Comparison of ENCODE assay signal across 8 cellular contexts in the genomic region with DNA sequence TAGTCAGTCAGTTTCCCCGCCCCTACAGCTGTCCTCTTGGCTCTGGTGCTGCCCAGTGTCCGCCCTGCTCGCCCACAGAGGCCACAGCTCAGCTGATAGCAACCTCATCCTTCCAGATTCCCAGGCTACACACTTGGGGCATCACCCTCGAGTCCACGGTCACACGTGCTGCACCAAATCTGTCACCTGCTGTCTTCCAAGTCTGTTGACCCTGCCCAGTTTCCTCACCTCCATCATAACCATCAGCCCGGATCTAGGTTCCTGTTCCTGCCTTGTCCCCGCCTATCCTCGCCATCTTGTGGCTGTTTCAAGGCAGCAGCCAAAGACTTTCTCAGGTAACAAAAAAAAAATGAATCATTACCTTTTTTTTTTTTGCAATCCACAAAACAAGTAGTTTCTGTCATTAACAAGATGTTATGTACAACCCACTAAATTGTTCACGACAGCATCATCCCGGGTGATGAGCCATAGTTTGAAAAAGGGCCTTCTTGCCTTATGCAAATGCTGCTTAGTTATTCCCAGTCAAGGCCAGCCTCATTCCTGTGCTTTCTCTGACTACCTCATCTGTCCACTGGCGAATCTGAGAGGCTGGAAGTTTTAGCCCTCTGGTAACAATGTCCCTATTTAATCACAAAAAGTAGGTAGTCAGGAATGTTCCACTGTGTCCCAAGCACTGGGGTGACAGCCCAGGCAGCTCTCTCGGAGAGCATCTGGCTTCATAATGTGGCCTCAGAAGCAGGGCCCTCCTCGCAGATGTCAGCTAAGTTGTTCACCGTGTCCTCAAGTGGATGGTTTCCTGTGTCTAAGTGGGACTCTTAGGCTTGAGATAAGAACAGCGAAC. TPM values are rescaled to one million over a fixed set of nuclear protein-coding genes. Genes with fewer than 3 reads are reported as not detected.
A peak's percentile ranks its signal among the peaks of the same experiment; 100 is the strongest.
DNase-seq lines count a peak whose midpoint lies in the region; ATAC-seq and TF ChIP-seq lines count a peak whose summit lies in the region.

No MANE protein-coding gene starts in this region.

- no peaks in the 10 kb centered on the region for H3K9me3 Mint-ChIP-seq in activated CD4-positive, alpha-beta memory T cell treated with anti-CD3 and anti-CD28 coated beads, Interleukin-2, amount 10 ng/mL, durations not matched to agents 7 days and 5 days

- H3K4me1 Mint-ChIP-seq in activated CD4-positive, alpha-beta memory T cell treated with anti-CD3 and anti-CD28 coated beads, Interleukin-2, amount 10 ng/mL, durations not matched to agents 7 days and 5 days, result peaks cover 65% of the 10 kb centered on the region

- CTCF ChIA-PET in A673 (lab: Charles Lee), result no interaction called here
- CTCF ChIA-PET in activated CD4-positive, alpha-beta memory T cell treated with anti-CD3 and anti-CD28 coated beads, Interleukin-2, amount 10 ng/mL, durations not matched to agents 7 days and 5 days (lab: Charles Lee), result no interaction called here

- no peaks in the 10 kb centered on the region for H3K9me3 ChIP-seq in A673 (ENCODE audit: low read depth, low read length, poor library complexity, severe bottlenecking)

- peak overlapping the region; percentile 4 for H3K27ac ChIP-seq in A673 (ENCODE audit: low read depth, low read length, poor library complexity, severe bottlenecking)

- H3K27me3 ChIP-seq in A673 (replicated peaks; ENCODE audit: insufficient read depth, low read depth, low read length, poor library complexity), result no peaks in the 10 kb centered on the region

- no peaks in the 10 kb centered on the region for H3K27me3 Mint-ChIP-seq in activated CD4-positive, alpha-beta memory T cell treated with anti-CD3 and anti-CD28 coated beads, Interleukin-2, amount 10 ng/mL, durations not matched to agents 7 days and 5 days

- DNase-seq in A673 (ENCODE audit: low spot score) (no peak), GM12865 (ENCODE audit: low read depth) (peak; percentile 65), islet precursor cell (peak; percentile 62), NCI-H226 (no peak)
- DNase-seq in activated CD4-positive, alpha-beta memory T cell treated with anti-CD3 and anti-CD28 coated beads, Interleukin-2, amount 10 ng/mL, durations not matched to agents 7 days and 5 days, result peak; percentile 46
- DNase-seq in NK-92 treated with Interleukin-12 subunit alpha and Interleukin-12 subunit beta, amount 100 ng/mL, for 24 hours (lab: John Stamatoyannopoulos, UW), result no peak

- intact Hi-C loops in A673 (cut with micrococcal nuclease; ENCODE audit: unreplicated experiment), result no loop called here

- no peak overlapping the region for H3K4me3 ChIP-seq in A673 (ENCODE audit: low read depth, low read length, poor library complexity, severe bottlenecking)
- H3K4me3 ChIP-seq in GM12865 (ENCODE audit: low read depth, low read length), result no peak overlapping the region

- TF ChIP-seq CTCF in A673 (conservative IDR thresholded peaks at IDR 0.05; ENCODE audit: low read depth, low read length) (peak; percentile 32; the same call in 1 of the 2 replicates), GM12865 (IDR thresholded peaks at IDR 0.05; ENCODE audit: insufficient read depth, low read depth, low read length, missing control alignments) (no peak)

- peaks cover 53% of the 10 kb centered on the region for H3K36me3 Mint-ChIP-seq in activated CD4-positive, alpha-beta memory T cell treated with anti-CD3 and anti-CD28 coated beads, Interleukin-2, amount 10 ng/mL, durations not matched to agents 7 days and 5 days (ENCODE audit: low read depth)

- POLR2A ChIA-PET in A673 (lab: Charles Lee; ENCODE audit: low non-redundant PET), result no interaction called here
- POLR2A ChIA-PET in activated CD4-positive, alpha-beta memory T cell treated with anti-CD3 and anti-CD28 coated beads, Interleukin-2, amount 10 ng/mL, durations not matched to agents 7 days and 5 days (lab: Charles Lee), result interaction anchor here (6.5 kb wide), 1 partner anchor 105 kb away, joined by 66 read pairs; no protein-coding TSS in a partner anchor

- no peak for ATAC-seq in HG03460 (IDR thresholded peaks at IDR 0.05; ENCODE audit: unreplicated experiment)
- no peak for ATAC-seq in GM21786 (IDR thresholded peaks at IDR 0.05; ENCODE audit: unreplicated experiment)

- no peaks in the 10 kb centered on the region for H3K4me1 ChIP-seq in A673 (ENCODE audit: insufficient read depth, low read length, poor library complexity, severe bottlenecking)

- H3K4me3 Mint-ChIP-seq in activated CD4-positive, alpha-beta memory T cell treated with anti-CD3 and anti-CD28 coated beads, Interleukin-2, amount 10 ng/mL, durations not matched to agents 7 days and 5 days, result peak overlapping the region; percentile 25

- peak overlapping the region; percentile 95 for H3K27ac Mint-ChIP-seq in activated CD4-positive, alpha-beta memory T cell treated with anti-CD3 and anti-CD28 coated beads, Interleukin-2, amount 10 ng/mL, durations not matched to agents 7 days and 5 days

- no TSS peak for BruUV-seq in A673 (replicated peaks; lab: Mats Ljungman, UMichigan)

- H3K36me3 ChIP-seq in A673 (ENCODE audit: insufficient read depth, low read length, poor library complexity, severe bottlenecking), result peaks cover 35% of the 10 kb centered on the region

RNA-seq across cellular contexts. Expression of a gene that starts 4.9 kb away (rescaled TPM):
- 43.8 and 45.9 TPM in 2 replicates for total RNA-seq in A673 (2021)
- 10 to 100 TPM; 98.3 to 98.6 TPM for total RNA-seq in activated CD4-positive, alpha-beta memory T cell treated with anti-CD3 and anti-CD28 coated beads, Interleukin-2, amount 10 ng/mL, durations not matched to agents 7 days and 5 days

RNA-seq across cellular contexts. Expression of a gene that starts 34.1 kb away (rescaled TPM):
- total RNA-seq in A673 (2021), result 157 and 160 TPM in 2 replicates
- 10 to 100 TPM; 51.4 to 52.1 TPM for total RNA-seq in activated CD4-positive, alpha-beta memory T cell treated with anti-CD3 and anti-CD28 coated beads, Interleukin-2, amount 10 ng/mL, durations not matched to agents 7 days and 5 days

RNA-seq across cellular contexts. Expression of a gene that starts 48.7 kb away (rescaled TPM):
- not detected in 2 replicates for total RNA-seq in A673 (2021)
- 10 to 100 TPM; 32.9 to 34.3 TPM for total RNA-seq in activated CD4-positive, alpha-beta memory T cell treated with anti-CD3 and anti-CD28 coated beads, Interleukin-2, amount 10 ng/mL, durations not matched to agents 7 days and 5 days

Comparison
In these comparisons a context has a peak if more than half of its experiments do, and no peak if none do; other contexts are left out.
1. DNase-seq: peak in GM12865 (single experiment), activated CD4-positive, alpha-beta memory T cell treated with anti-CD3 and anti-CD28 coated beads, Interleukin-2, amount 10 ng/mL, durations not matched to agents 7 days and 5 days (single experiment) and islet precursor cell (single experiment); none in A673 (single experiment), NK-92 treated with Interleukin-12 subunit alpha and Interleukin-12 subunit beta, amount 100 ng/mL, for 24 hours (single experiment) and NCI-H226 (single experiment).
2. RNA of a gene that starts 48.7 kb away (total RNA-seq): 32.9 to 34.3 TPM in activated CD4-positive, alpha-beta memory T cell treated with anti-CD3 and anti-CD28 coated beads, Interleukin-2, amount 10 ng/mL, durations not matched to agents 7 days and 5 days; not detected in A673; every median in the first group is over 10 times any median in the second.